Comparison of ENCODE assay signal across 8 cellular contexts in genomic region chr12:75560167-75560566, GRCh38. TPM values are rescaled to one million over a fixed set of nuclear protein-coding genes. Genes with fewer than 3 reads are reported as not detected.
DNase-seq lines count a peak whose midpoint lies in the region; ATAC-seq, FAIRE-seq and TF ChIP-seq lines count a peak whose summit lies in the region.

No MANE protein-coding gene starts in this region.

- H3K4me1 ChIP-seq in uterus: no peaks in the 10 kb centered on the region

- no peak for TF ChIP-seq POLR2A in uterus (IDR thresholded peaks at IDR 0.05)

- DNase-seq in Right ventricle myocardium superior (no peak), Right ventricle myocardium inferior (ENCODE audit: missing footprints) (no peak), OCI-M1 (lab: John Stamatoyannopoulos, UW) (peak; percentile 35), frontal cortex (ENCODE audit: low spot score in 2 of 2) (peak; percentile 4 to 18), uterus (no peak)

- FAIRE-seq in frontal cortex (lab: Jason Lieb, UNC): no peak

- no peaks in the 10 kb centered on the region for H3K36me3 ChIP-seq in uterus

- ATAC-seq in Right ventricle myocardium superior (ENCODE audit: poor library complexity) (peak; percentile 43), Right ventricle myocardium inferior (no peak), HG02885 (IDR thresholded peaks at IDR 0.05; ENCODE audit: poor library complexity, unreplicated experiment) (no peak), HG03432 (IDR thresholded peaks at IDR 0.05; ENCODE audit: unreplicated experiment) (no peak), HG03439 (IDR thresholded peaks at IDR 0.05; ENCODE audit: unreplicated experiment) (no peak)

- intact Hi-C loops in Right ventricle myocardium superior (cut with DNase I) (no loop called here), Right ventricle myocardium inferior (cut with DNase I) (no loop called here), uterus (cut with DNase I; ENCODE audit: low total_unique reads) (no loop called here)

- H3K27me3 ChIP-seq in uterus: no peaks in the 10 kb centered on the region

- no peaks in the 10 kb centered on the region for H3K9me3 ChIP-seq in uterus

- peak; percentile 23 to 59 (median 41) for TF ChIP-seq CTCF in uterus (IDR thresholded peaks at IDR 0.05)

- no peak overlapping the region for H3K4me3 ChIP-seq in uterus

- H3K27ac ChIP-seq in uterus: no peak overlapping the region

RNA-seq across cellular contexts. Expression of gene KRR1, which starts 48.8 kb away (rescaled TPM):
- 25.2 TPM for total RNA-seq in Right ventricle myocardium superior
- 31.1 TPM for total RNA-seq in Right ventricle myocardium inferior
- total RNA-seq in frontal cortex: 23.2 TPM
- 10 to 100 TPM; 18.8 to 86.6 (median 73.9) TPM for total RNA-seq in uterus

Comparison
In these comparisons a context has a peak if more than half of its experiments do, and no peak if none do; other contexts are left out.
1. DNase-seq: peak in OCI-M1 (single experiment) and frontal cortex (2 of 2); none in Right ventricle myocardium superior (single experiment), Right ventricle myocardium inferior (single experiment) and uterus (0 of 2).